ENCODE assay signal across 25 cellular contexts in the genomic region with DNA sequence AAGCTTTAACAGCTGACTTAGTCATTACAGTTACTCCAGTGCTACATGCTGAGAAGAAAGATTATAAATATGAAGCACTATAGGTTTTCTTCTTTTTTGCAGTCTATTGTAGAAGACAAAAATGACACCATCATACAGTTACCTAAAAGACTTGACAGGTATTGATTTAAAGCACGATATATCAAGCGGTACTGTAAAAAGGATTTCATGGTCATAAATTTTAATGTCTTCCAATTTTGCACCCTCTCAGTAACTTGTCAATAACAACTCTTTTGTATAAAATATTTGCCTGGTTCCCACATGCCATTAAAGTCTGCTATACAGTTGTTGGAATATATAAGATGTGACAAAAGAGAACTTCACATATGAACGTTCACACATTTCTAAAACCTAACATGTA.
"Had no signal": no experiment of that assay in that cellular context is flagged by ENCODE, and none has a peak within 500 bp of the region (broad histone marks: within the 10 kb centered on the region; RNA-seq: fewer than 3 reads in every experiment).

No MANE protein-coding gene starts in this region.

- H3K27ac ChIP-seq: coronary artery had no signal

- FAIRE-seq: astrocyte had no signal

- H3K4me3 ChIP-seq: coronary artery had no signal

- H3K27me3 ChIP-seq: dorsolateral prefrontal cortex had no signal

- DNase-seq: activated CD4-positive, alpha-beta memory T cell treated with anti-CD3 and anti-CD28 coated beads for 36 hours; activated CD4-positive, alpha-beta T cell treated with anti-CD3 and anti-CD28 coated beads for 36 hours; activated CD4-positive, alpha-beta T cell treated with anti-CD3 and anti-CD28 coated beads, Interleukin-2, amount 10 ng/mL, durations not matched to agents 24 days and 14 days; activated CD4-positive, CD25-positive, alpha-beta regulatory T cell; activated CD4-positive, CD25-positive, alpha-beta regulatory T cell treated with anti-CD3 and anti-CD28 coated beads, Interleukin-2, amount 50 U/mL, for 72 hours; activated CD8-positive, alpha-beta memory T cell treated with anti-CD3 and anti-CD28 coated beads, Interleukin-2, amount 10 ng/mL, durations not matched to agents 7 days and 5 days; activated CD8-positive, alpha-beta memory T cell treated with anti-CD3 and anti-CD28 coated beads, Interleukin-2, amount 50 U/mL, for 4 hours; activated CD8-positive, alpha-beta T cell treated with anti-CD3 and anti-CD28 coated beads, Interleukin-2, amount 10 ng/mL, durations not matched to agents 7 days and 5 days; activated gamma-delta T cell; activated naive CD4-positive, alpha-beta T cell; activated naive CD4-positive, alpha-beta T cell treated with anti-CD3 and anti-CD28 coated beads, Interleukin-2, amount 10 ng/mL, durations not matched to agents 7 days and 5 days; activated T-cell treated with anti-CD3 and anti-CD28 coated beads, Interleukin-2, amount 50 U/mL, for 1 hour; activated T-cell treated with anti-CD3 and anti-CD28 coated beads, Interleukin-2, amount 50 U/mL, for 48 hours; amniotic stem cell; anterior cingulate cortex; caudate nucleus; cerebellar nuclear complex; dorsolateral prefrontal cortex; effector memory CD4-positive, alpha-beta T cell; endodermal cell; foreskin fibroblast; hippocampal formation had no signal

- ATAC-seq: activated CD4-positive, alpha-beta T cell treated with anti-CD3 and anti-CD28 coated beads for 36 hours; activated CD8-positive, alpha-beta memory T cell treated with anti-CD3 and anti-CD28 coated beads, Interleukin-2, amount 10 ng/mL, durations not matched to agents 7 days and 5 days; activated CD8-positive, alpha-beta T cell treated with anti-CD3 and anti-CD28 coated beads, Interleukin-2, amount 10 ng/mL, durations not matched to agents 7 days and 5 days; esophagus mucosa had no signal
